Comparison of ENCODE assay signal across 8 cellular contexts in genomic region chr10:110273474-110273873, GRCh38. TPM values are rescaled to one million over a fixed set of nuclear protein-coding genes. Genes with fewer than 3 reads are reported as not detected.
DNase-seq lines count a peak whose midpoint lies in the region; ATAC-seq and TF ChIP-seq lines count a peak whose summit lies in the region.

No MANE protein-coding gene starts in this region.

- ATAC-seq in activated CD8-positive, alpha-beta memory T cell treated with anti-CD3 and anti-CD28 coated beads, Interleukin-2, amount 10 ng/mL, durations not matched to agents 7 days and 5 days: no peak
- peak; percentile 48; the same call in 1 of the 3 replicates for ATAC-seq in RWPE2 (ENCODE audit: low read depth)
- ATAC-seq in omental fat pad (ENCODE audit: low FRiP score): peak; percentile 79
- ATAC-seq in GM21825 (IDR thresholded peaks at IDR 0.05; ENCODE audit: unreplicated experiment): no peak
- no peak for ATAC-seq in GM19351 (IDR thresholded peaks at IDR 0.05; ENCODE audit: unreplicated experiment)

- peaks cover 5% of the 10 kb centered on the region for H3K4me1 ChIP-seq in RWPE2 (ENCODE audit: insufficient read depth, poor library complexity, severe bottlenecking)

- CTCF ChIA-PET in activated CD8-positive, alpha-beta memory T cell treated with anti-CD3 and anti-CD28 coated beads, Interleukin-2, amount 10 ng/mL, durations not matched to agents 7 days and 5 days (lab: Charles Lee): interaction anchor here (1.1 to 1.5 kb wide), 2 partner anchors 135 to 138 kb away, joined by 3 to 8 read pairs; no protein-coding TSS in a partner anchor

- H3K9me3 ChIP-seq in RWPE2 (ENCODE audit: severe bottlenecking): no peaks in the 10 kb centered on the region
- H3K9me3 ChIP-seq in WERI-Rb-1 (ENCODE audit: severe bottlenecking): no peaks in the 10 kb centered on the region

- no peak for TF ChIP-seq CTCF in RWPE2 (IDR thresholded peaks at IDR 0.05; ENCODE audit: poor library complexity, severe bottlenecking)
- TF ChIP-seq CTCF in omental fat pad (IDR thresholded peaks at IDR 0.05): no peak
- no peak for TF ChIP-seq CTCF in WERI-Rb-1 (IDR thresholded peaks at IDR 0.05; ENCODE audit: low read depth, low read length)

- H3K4me3 ChIP-seq in RWPE2 (ENCODE audit: severe bottlenecking): no peak overlapping the region
- H3K4me3 ChIP-seq in WERI-Rb-1 (ENCODE audit: low read depth, low read length): no peak overlapping the region

- H3K27ac ChIP-seq in RWPE2 (ENCODE audit: poor library complexity, severe bottlenecking) (no peak overlapping the region), epithelial cell of prostate (no peak overlapping the region), WERI-Rb-1 (no peak overlapping the region)

- H3K36me3 ChIP-seq in RWPE2 (ENCODE audit: low read depth) (no peaks in the 10 kb centered on the region), WERI-Rb-1 (no peaks in the 10 kb centered on the region)

- no peaks in the 10 kb centered on the region for H3K36me3 Mint-ChIP-seq in activated CD8-positive, alpha-beta memory T cell treated with anti-CD3 and anti-CD28 coated beads, Interleukin-2, amount 10 ng/mL, durations not matched to agents 7 days and 5 days

- H3K4me3 Mint-ChIP-seq in activated CD8-positive, alpha-beta memory T cell treated with anti-CD3 and anti-CD28 coated beads, Interleukin-2, amount 10 ng/mL, durations not matched to agents 7 days and 5 days: no peak overlapping the region

- peak; percentile 47 for DNase-seq in activated CD8-positive, alpha-beta memory T cell treated with anti-CD3 and anti-CD28 coated beads, Interleukin-2, amount 50 U/mL, for 4 hours
- DNase-seq in activated CD8-positive, alpha-beta memory T cell treated with anti-CD3 and anti-CD28 coated beads, Interleukin-2, amount 10 ng/mL, durations not matched to agents 7 days and 5 days: no peak
- no peak for DNase-seq in RWPE2 (ENCODE audit: low spot score)
- DNase-seq in epithelial cell of prostate (ENCODE audit: low read depth, low spot score): peak; percentile 22
- peak; percentile 65 for DNase-seq in omental fat pad (ENCODE audit: low spot score)
- no peak for DNase-seq in WERI-Rb-1

- no peaks in the 10 kb centered on the region for H3K9me3 Mint-ChIP-seq in activated CD8-positive, alpha-beta memory T cell treated with anti-CD3 and anti-CD28 coated beads, Interleukin-2, amount 10 ng/mL, durations not matched to agents 7 days and 5 days (ENCODE audit: low read depth)

- H3K27me3 Mint-ChIP-seq in activated CD8-positive, alpha-beta memory T cell treated with anti-CD3 and anti-CD28 coated beads, Interleukin-2, amount 10 ng/mL, durations not matched to agents 7 days and 5 days: peaks cover 26% of the 10 kb centered on the region

- H3K4me1 Mint-ChIP-seq in activated CD8-positive, alpha-beta memory T cell treated with anti-CD3 and anti-CD28 coated beads, Interleukin-2, amount 10 ng/mL, durations not matched to agents 7 days and 5 days: peaks cover 23% of the 10 kb centered on the region

- H3K27me3 ChIP-seq in RWPE2 (ENCODE audit: insufficient read depth, poor library complexity, severe bottlenecking): no peaks in the 10 kb centered on the region
- H3K27me3 ChIP-seq in WERI-Rb-1 (ENCODE audit: insufficient read depth, low read depth, severe bottlenecking): no peaks in the 10 kb centered on the region

- H3K27ac Mint-ChIP-seq in activated CD8-positive, alpha-beta memory T cell treated with anti-CD3 and anti-CD28 coated beads, Interleukin-2, amount 10 ng/mL, durations not matched to agents 7 days and 5 days: no peak overlapping the region

RNA-seq across cellular contexts. Expression of gene SMNDC1, which starts 31.2 kb away (rescaled TPM):
- total RNA-seq in activated CD8-positive, alpha-beta memory T cell treated with anti-CD3 and anti-CD28 coated beads, Interleukin-2, amount 10 ng/mL, durations not matched to agents 7 days and 5 days: 10 to 100 TPM; 40.9 to 43.5 TPM
- total RNA-seq in omental fat pad: 10 to 100 TPM in 2 of 4 donors, 1 to 10 TPM in 2; 8.1 to 20.4 (median 14.1) TPM

Comparison
In these comparisons a context has a peak if more than half of its experiments do, and no peak if none do; other contexts are left out.
1. DNase-seq: peak in activated CD8-positive, alpha-beta memory T cell treated with anti-CD3 and anti-CD28 coated beads, Interleukin-2, amount 50 U/mL, for 4 hours (single experiment), epithelial cell of prostate (single experiment) and omental fat pad (single experiment); none in activated CD8-positive, alpha-beta memory T cell treated with anti-CD3 and anti-CD28 coated beads, Interleukin-2, amount 10 ng/mL, durations not matched to agents 7 days and 5 days (single experiment), RWPE2 (single experiment) and WERI-Rb-1 (single experiment).
2. ATAC-seq: peak in RWPE2 (single experiment) and omental fat pad (single experiment); none in activated CD8-positive, alpha-beta memory T cell treated with anti-CD3 and anti-CD28 coated beads, Interleukin-2, amount 10 ng/mL, durations not matched to agents 7 days and 5 days (single experiment), GM21825 (single experiment) and GM19351 (single experiment).